ENCODE assay signal across 16 cellular contexts in genomic region chr12:106445981-106446380, GRCh38.
DNase-seq lines count a peak whose midpoint lies in the region; ATAC-seq lines count a peak whose summit lies in the region.
"Had no signal": no experiment of that assay in that cellular context is flagged by ENCODE, and none has a peak within 500 bp of the region (broad histone marks: within the 10 kb centered on the region; RNA-seq: fewer than 3 reads in every experiment).

No MANE protein-coding gene starts in this region.

- ATAC-seq in GM18909 (IDR thresholded peaks at IDR 0.05; ENCODE audit: poor library complexity, unreplicated experiment) (no peak), GM21447 (IDR thresholded peaks at IDR 0.05; ENCODE audit: unreplicated experiment) (no peak)
- ATAC-seq: HCT116; stimulated activated memory B cell treated with anti-CD40 and anti-IgM and Interleukin-4, amounts not matched to agents 10 μg/mL and 1 μg/mL and 100 μg/mL, for 72 hours had no signal

- DNase-seq in NCI-H1417 treated with DMSO at 0.1 percent for 48 hours (lab: John Stamatoyannopoulos, UW) (peak; percentile 66), NCI-H345 (lab: John Stamatoyannopoulos, UW) (peak; percentile 54), SW480 (ENCODE audit: low spot score) (peak; percentile 1), pons (ENCODE audit: low spot score) (peak; percentile 21), SIG-M5 treated with dmso at 0.1 percent for 504 hours (lab: John Stamatoyannopoulos, UW; ENCODE audit: unreplicated experiment) (no peak)
- DNase-seq: activated CD4-positive, alpha-beta T cell treated with anti-CD3 and anti-CD28 coated beads, Interleukin-2, amount 10 ng/mL, durations not matched to agents 7 days and 5 days; activated naive CD4-positive, alpha-beta T cell treated with anti-CD3 and anti-CD28 coated beads, Interleukin-2, amount 10 ng/mL, durations not matched to agents 7 days and 5 days; amniotic stem cell; effector memory CD4-positive, alpha-beta T cell; foreskin fibroblast; mesenchymal stem cell; NCI-H446 had no signal
